Comparison of ENCODE assay signal across 8 cellular contexts in the genomic region with DNA sequence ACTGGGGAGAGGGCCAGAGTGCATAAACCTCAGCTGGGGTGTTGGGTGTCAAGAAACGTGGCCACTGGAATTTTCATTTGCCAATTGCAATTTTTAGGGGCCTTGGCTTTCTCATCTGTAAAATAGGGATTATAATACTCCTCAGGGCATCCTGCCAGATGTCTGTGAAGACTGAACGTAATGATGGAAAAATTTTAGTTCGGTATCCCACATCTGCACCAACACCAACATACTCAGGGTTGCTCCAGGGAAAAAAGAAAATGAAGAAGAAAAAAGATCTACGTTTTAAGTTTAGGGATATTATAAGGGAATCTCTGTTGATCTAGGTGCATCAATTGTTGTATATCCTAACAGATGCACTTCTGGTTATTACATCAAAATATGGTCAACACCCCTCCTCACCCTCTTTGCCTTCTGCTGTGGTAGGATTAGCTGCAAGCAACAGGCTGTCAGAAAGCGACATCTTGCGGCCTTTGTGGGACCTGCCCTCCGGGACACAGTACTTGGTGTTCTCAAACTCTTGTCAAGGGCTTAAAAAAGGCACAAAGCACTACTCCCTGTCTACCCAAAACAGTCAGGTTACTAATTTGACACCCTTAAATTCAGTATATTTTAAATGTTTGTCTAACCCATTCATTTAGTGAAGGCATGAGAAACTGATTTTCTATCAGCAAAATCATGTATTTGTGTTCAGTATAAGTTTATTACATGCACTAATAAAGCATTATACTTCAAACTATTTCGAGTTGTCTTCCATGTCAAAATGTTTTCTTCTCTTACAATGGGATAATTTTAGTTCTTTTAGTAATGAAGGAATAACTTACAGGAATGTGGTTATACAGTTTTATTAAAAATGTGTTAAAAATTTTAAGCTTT. TPM values are rescaled to one million over a fixed set of nuclear protein-coding genes. Genes with fewer than 3 reads are reported as not detected.
A peak's percentile ranks its signal among the peaks of the same experiment; 100 is the strongest.
DNase-seq lines count a peak whose midpoint lies in the region; ATAC-seq and TF ChIP-seq lines count a peak whose summit lies in the region.

No MANE protein-coding gene starts in this region.

- H3K79me2 ChIP-seq in DND-41 (ENCODE audit: insufficient read depth, low read length), result no peaks in the 10 kb centered on the region

- H3K27me3 ChIP-seq in DND-41 (ENCODE audit: insufficient read depth, low read length, poor library complexity), result peaks cover 3% of the 10 kb centered on the region
- H3K27me3 ChIP-seq in heart right ventricle, result peaks cover 0 to 15% (median 0%) of the 10 kb centered on the region in 7 donors

- H2AFZ ChIP-seq in DND-41 (ENCODE audit: low read depth, low read length), result no peak overlapping the region

- POLR2A ChIA-PET in HEK293 (lab: Yijun Ruan, JAX), result no interaction called here

- DNase-seq in DND-41, result peak; percentile 83
- DNase-seq in NCI-H1105 treated with DMSO at 0.1 percent for 48 hours (lab: John Stamatoyannopoulos, UW), result peak; percentile 62
- DNase-seq in SW480 (ENCODE audit: low spot score), result peak; percentile 78
- DNase-seq in activated naive CD8-positive, alpha-beta T cell treated with anti-CD3 and anti-CD28 coated beads, Interleukin-2, amount 50 U/mL, for 16 hours (ENCODE audit: low read depth, low spot score), result peak; percentile 62
- peak; percentile 75 to 80 for DNase-seq in heart right ventricle
- peak; percentile 70 for DNase-seq in putamen (ENCODE audit: low spot score)

- H4K20me1 ChIP-seq in DND-41 (ENCODE audit: insufficient read depth, low read length), result no peaks in the 10 kb centered on the region

- H3K27ac ChIP-seq in DND-41 (ENCODE audit: low read length) (no peak overlapping the region), HEK293 (ENCODE audit: extremely low read depth, low read depth, low read length) (no peak overlapping the region), heart right ventricle (no peak overlapping the region)

- WGBS in heart right ventricle, 2 donors, result 29 to 33% methylated on average over 8 of the region's 8 CpGs

- H3K4me3 ChIP-seq in DND-41 (ENCODE audit: low read depth in 1 of 2, low read length in 2 of 2) (no peak overlapping the region), HEK293 (ENCODE audit: low read depth, low read length) (no peak overlapping the region), heart right ventricle (no peak overlapping the region)

- H3K9me3 ChIP-seq in DND-41 (ENCODE audit: insufficient read depth, low read length, severe bottlenecking) (no peaks in the 10 kb centered on the region), HEK293 (ENCODE audit: control insufficient read depth, insufficient read depth, low read depth, low read length) (no peaks in the 10 kb centered on the region), heart right ventricle (no peaks in the 10 kb centered on the region)

- H3K36me3 ChIP-seq in DND-41 (ENCODE audit: insufficient read depth, low read length) (no peaks in the 10 kb centered on the region), HEK293 (ENCODE audit: control insufficient read depth in 2 of 2, insufficient read depth in 1 of 2, low read length in 2 of 2) (no peaks in the 10 kb centered on the region), heart right ventricle (no peaks in the 10 kb centered on the region)

- H3K4me1 ChIP-seq in DND-41 (ENCODE audit: insufficient read depth, low read length), result no peaks in the 10 kb centered on the region
- no peaks in the 10 kb centered on the region for H3K4me1 ChIP-seq in HEK293 (ENCODE audit: control insufficient read depth, insufficient read depth, low read length)
- H3K4me1 ChIP-seq in heart right ventricle, result no peaks in the 10 kb centered on the region

- peak; percentile 100 for ATAC-seq in DND-41 (ENCODE audit: insufficient read depth, low read depth)
- peak; percentile 80 to 97 (median 95) for ATAC-seq in heart right ventricle
- ATAC-seq in HG03108 (IDR thresholded peaks at IDR 0.05; ENCODE audit: unreplicated experiment), result no peak

- peak; percentile 97 for TF ChIP-seq CTCF in DND-41 (IDR thresholded peaks at IDR 0.05; ENCODE audit: borderline replicate concordance, extremely low read depth, low read length, poor library complexity, severe bottlenecking)
- peak; percentile 75 for TF ChIP-seq CTCF in HEK293 (tag by site-specific recombination; IDR thresholded peaks at IDR 0.05)
- peak; percentile 73 to 97 (median 94) for TF ChIP-seq CTCF in heart right ventricle (IDR thresholded peaks at IDR 0.05)

- no peak overlapping the region for H3K4me2 ChIP-seq in DND-41 (ENCODE audit: insufficient read depth, low read length)

- CTCF ChIA-PET in HEK293 (lab: Yijun Ruan, JAX), result interaction anchor here (0.7 to 4.5 kb wide), 25 partner anchors 10 to 671 kb away, joined by 3 to 56 read pairs (median 5); a partner anchor contains a TSS

- H3K9ac ChIP-seq in DND-41 (ENCODE audit: low read depth, low read length), result no peak overlapping the region

- intact Hi-C loops in heart right ventricle (cut with DNase I), result loop anchor here (1.0 to 10.0 kb wide), 15 partner anchors 56 to 629 kb away; a partner anchor contains a TSS

TF ChIP-seq in HEK293, 187 proteins besides CTCF, POLR2A, EP300 and RAD21 (continues in another document):
- TF ChIP-seq, protein P1, sequence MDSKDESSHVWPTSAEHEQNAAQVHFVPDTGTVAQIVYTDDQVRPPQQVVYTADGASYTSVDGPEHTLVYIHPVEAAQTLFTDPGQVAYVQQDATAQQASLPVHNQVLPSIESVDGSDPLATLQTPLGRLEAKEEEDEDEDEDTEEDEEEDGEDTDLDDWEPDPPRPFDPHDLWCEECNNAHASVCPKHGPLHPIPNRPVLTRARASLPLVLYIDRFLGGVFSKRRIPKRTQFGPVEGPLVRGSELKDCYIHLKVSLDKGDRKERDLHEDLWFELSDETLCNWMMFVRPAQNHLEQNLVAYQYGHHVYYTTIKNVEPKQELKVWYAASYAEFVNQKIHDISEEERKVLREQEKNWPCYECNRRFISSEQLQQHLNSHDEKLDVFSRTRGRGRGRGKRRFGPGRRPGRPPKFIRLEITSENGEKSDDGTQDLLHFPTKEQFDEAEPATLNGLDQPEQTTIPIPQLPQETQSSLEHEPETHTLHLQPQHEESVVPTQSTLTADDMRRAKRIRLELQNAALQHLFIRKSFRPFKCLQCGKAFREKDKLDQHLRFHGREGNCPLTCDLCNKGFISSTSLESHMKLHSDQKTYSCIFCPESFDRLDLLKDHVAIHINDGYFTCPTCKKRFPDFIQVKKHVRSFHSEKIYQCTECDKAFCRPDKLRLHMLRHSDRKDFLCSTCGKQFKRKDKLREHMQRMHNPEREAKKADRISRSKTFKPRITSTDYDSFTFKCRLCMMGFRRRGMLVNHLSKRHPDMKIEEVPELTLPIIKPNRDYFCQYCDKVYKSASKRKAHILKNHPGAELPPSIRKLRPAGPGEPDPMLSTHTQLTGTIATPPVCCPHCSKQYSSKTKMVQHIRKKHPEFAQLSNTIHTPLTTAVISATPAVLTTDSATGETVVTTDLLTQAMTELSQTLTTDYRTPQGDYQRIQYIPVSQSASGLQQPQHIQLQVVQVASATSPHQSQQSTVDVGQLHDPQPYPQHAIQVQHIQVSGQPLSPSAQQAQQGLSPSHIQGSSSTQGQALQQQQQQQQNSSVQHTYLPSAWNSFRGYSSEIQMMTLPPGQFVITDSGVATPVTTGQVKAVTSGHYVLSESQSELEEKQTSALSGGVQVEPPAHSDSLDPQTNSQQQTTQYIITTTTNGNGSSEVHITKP (tag by site-specific recombination; IDR thresholded peaks at IDR 0.05), result no peak
- TF ChIP-seq ZNF16 (tag by site-specific recombination; IDR thresholded peaks at IDR 0.05; ENCODE audit: low read depth), result no peak
- TF ChIP-seq, protein P2, sequence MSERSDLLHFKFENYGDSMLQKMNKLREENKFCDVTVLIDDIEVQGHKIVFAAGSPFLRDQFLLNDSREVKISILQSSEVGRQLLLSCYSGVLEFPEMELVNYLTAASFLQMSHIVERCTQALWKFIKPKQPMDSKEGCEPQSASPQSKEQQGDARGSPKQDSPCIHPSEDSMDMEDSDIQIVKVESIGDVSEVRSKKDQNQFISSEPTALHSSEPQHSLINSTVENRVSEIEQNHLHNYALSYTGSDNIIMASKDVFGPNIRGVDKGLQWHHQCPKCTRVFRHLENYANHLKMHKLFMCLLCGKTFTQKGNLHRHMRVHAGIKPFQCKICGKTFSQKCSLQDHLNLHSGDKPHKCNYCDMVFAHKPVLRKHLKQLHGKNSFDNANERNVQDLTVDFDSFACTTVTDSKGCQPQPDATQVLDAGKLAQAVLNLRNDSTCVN (tag by site-specific recombination; optimal IDR thresholded peaks at IDR 0.05), result no peak
- peak; percentile 96 for TF ChIP-seq SCRT1 (tag by site-specific recombination; IDR thresholded peaks at IDR 0.05; ENCODE audit: borderline replicate concordance)
- TF ChIP-seq ZNF629 (tag by site-specific recombination; IDR thresholded peaks at IDR 0.05), result no peak
- TF ChIP-seq ZNF510 (tag by site-specific recombination; IDR thresholded peaks at IDR 0.05; ENCODE audit: insufficient replicate concordance), result no peak
- no peak for TF ChIP-seq MZF1 (tag by site-specific recombination; IDR thresholded peaks at IDR 0.05; ENCODE audit: borderline replicate concordance)
- TF ChIP-seq SP3 (tag by site-specific recombination; IDR thresholded peaks at IDR 0.05), result no peak
- no peak for TF ChIP-seq KLF7 (tag by site-specific recombination; IDR thresholded peaks at IDR 0.05; ENCODE audit: borderline replicate concordance)
- no peak for TF ChIP-seq ZNF223 (tag by site-specific recombination; IDR thresholded peaks at IDR 0.05)
- no peak for TF ChIP-seq ZSCAN23 (tag by site-specific recombination; IDR thresholded peaks at IDR 0.05)
- TF ChIP-seq ZNF2 (tag by site-specific recombination; IDR thresholded peaks at IDR 0.05), result peak; percentile 80
- no peak for TF ChIP-seq YY2 (tag by site-specific recombination; IDR thresholded peaks at IDR 0.05)
- no peak for TF ChIP-seq ZNF544 (tag by site-specific recombination; IDR thresholded peaks at IDR 0.05)
- TF ChIP-seq, protein P3, sequence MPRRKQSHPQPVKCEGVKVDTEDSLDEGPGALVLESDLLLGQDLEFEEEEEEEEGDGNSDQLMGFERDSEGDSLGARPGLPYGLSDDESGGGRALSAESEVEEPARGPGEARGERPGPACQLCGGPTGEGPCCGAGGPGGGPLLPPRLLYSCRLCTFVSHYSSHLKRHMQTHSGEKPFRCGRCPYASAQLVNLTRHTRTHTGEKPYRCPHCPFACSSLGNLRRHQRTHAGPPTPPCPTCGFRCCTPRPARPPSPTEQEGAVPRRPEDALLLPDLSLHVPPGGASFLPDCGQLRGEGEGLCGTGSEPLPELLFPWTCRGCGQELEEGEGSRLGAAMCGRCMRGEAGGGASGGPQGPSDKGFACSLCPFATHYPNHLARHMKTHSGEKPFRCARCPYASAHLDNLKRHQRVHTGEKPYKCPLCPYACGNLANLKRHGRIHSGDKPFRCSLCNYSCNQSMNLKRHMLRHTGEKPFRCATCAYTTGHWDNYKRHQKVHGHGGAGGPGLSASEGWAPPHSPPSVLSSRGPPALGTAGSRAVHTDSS (tag by site-specific recombination; IDR thresholded peaks at IDR 0.05), result no peak
- no peak for TF ChIP-seq ZNF354C (tag by site-specific recombination; IDR thresholded peaks at IDR 0.05; ENCODE audit: borderline replicate concordance, low read depth)

RNA-seq across cellular contexts. Expression of a gene that starts 8.3 kb away (rescaled TPM):
- total RNA-seq in heart right ventricle, result 1 to 10 TPM in 9 of 10 donors, under 1 TPM in 1; 0.49 to 4.3 (median 1.7) TPM
- polyA plus RNA-seq in heart right ventricle, result 1 to 10 TPM; 2.3 to 2.8 TPM
